ENCODE assay signal across 10 cellular contexts in genomic region chr11:46362146-46363030, GRCh38. TPM values are rescaled to one million over a fixed set of nuclear protein-coding genes. Genes with fewer than 3 reads are reported as not detected.
DNase-seq lines count a peak whose midpoint lies in the region; ATAC-seq and TF ChIP-seq lines count a peak whose summit lies in the region.
"Had no signal": no experiment of that assay in that cellular context is flagged by ENCODE, and none has a peak within 500 bp of the region (broad histone marks: within the 10 kb centered on the region; RNA-seq: fewer than 3 reads in every experiment).

No MANE protein-coding gene starts in this region.

- H3K27ac Mint-ChIP-seq in brain = peak overlapping the region in 3 of 5 experiments; percentile 71 to 95 (median 89)

- peaks cover 67% of the 10 kb centered on the region for H3K4me1 Mint-ChIP-seq in activated T-cell treated with anti-CD3 and anti-CD28 coated beads, Interleukin-2, amount 50 U/mL, for 4 hours (ENCODE audit: low read depth)
- peaks cover 69% of the 10 kb centered on the region for H3K4me1 Mint-ChIP-seq in brain

- 95% methylated on average over 19 of the region's 20 CpGs for WGBS in mesodermal cell (ENCODE audit: insufficient coverage in 2 of 2), 2 experiments
- 61 to 79% methylated on average over 6 to 14 of the region's 20 CpGs for WGBS in upper lobe of left lung, 2 donors

- H3K9me3 Mint-ChIP-seq in activated T-cell treated with anti-CD3 and anti-CD28 coated beads, Interleukin-2, amount 50 U/mL, for 4 hours = no peaks in the 10 kb centered on the region
- no peaks in the 10 kb centered on the region for H3K9me3 Mint-ChIP-seq in brain

- peak overlapping the region; percentile 86 for H3K27ac ChIP-seq in mesodermal cell (ENCODE audit: low read depth, low read length, severe bottlenecking)
- H3K27ac ChIP-seq in upper lobe of left lung = peak overlapping the region; percentile 67 to 91 (median 83)

- DNase-seq in activated T-cell treated with anti-CD3 and anti-CD28 coated beads, Interleukin-2, amount 50 U/mL, for 4 hours = no peak
- DNase-seq in activated T-cell treated with anti-CD3 and anti-CD28 coated beads for 4 hours (no peak), upper lobe of left lung (peak in 1 of 2 donors; percentile 66), DMS 273 (lab: John Stamatoyannopoulos, UW; ENCODE audit: unreplicated experiment) (no peak), GM03348 (ENCODE audit: low spot score) (no peak), GM13977 (ENCODE audit: low spot score) (no peak)
- DNase-seq: activated CD8-positive, alpha-beta memory T cell treated with anti-CD3 and anti-CD28 coated beads, Interleukin-2, amount 50 U/mL, for 4 hours; NCI-H187 had no signal

- no peak for TF ChIP-seq EP300 in upper lobe of left lung (IDR thresholded peaks at IDR 0.05)

- ATAC-seq in activated T-cell treated with anti-CD3 and anti-CD28 coated beads, Interleukin-2, amount 50 U/mL, for 4 hours = no peak
- ATAC-seq in upper lobe of left lung (ENCODE audit: low FRiP score in 2 of 2) = no peak

- H3K36me3 ChIP-seq in mesodermal cell (ENCODE audit: control insufficient read depth, insufficient read depth, low read length) = peaks cover 12% of the 10 kb centered on the region
- H3K36me3 ChIP-seq in upper lobe of left lung = peaks cover 0 to 8% (median 2%) of the 10 kb centered on the region in 4 donors

- peak overlapping the region; percentile 61 for H3K4me3 Mint-ChIP-seq in activated T-cell treated with anti-CD3 and anti-CD28 coated beads, Interleukin-2, amount 50 U/mL, for 4 hours
- H3K4me3 Mint-ChIP-seq in brain = peak overlapping the region in 3 of 5 experiments; percentile 10 to 67 (median 48)

- no peak for TF ChIP-seq POLR2A in upper lobe of left lung (IDR thresholded peaks at IDR 0.05)

- H3K36me3 Mint-ChIP-seq in activated T-cell treated with anti-CD3 and anti-CD28 coated beads, Interleukin-2, amount 50 U/mL, for 4 hours (ENCODE audit: insufficient read depth) = peaks cover 2% of the 10 kb centered on the region
- no peaks in the 10 kb centered on the region for H3K36me3 Mint-ChIP-seq in brain

- H3K9me3 ChIP-seq in mesodermal cell (ENCODE audit: control insufficient read depth, low read length) = no peaks in the 10 kb centered on the region
- no peaks in the 10 kb centered on the region for H3K9me3 ChIP-seq in upper lobe of left lung

- H3K4me3 ChIP-seq in mesodermal cell (ENCODE audit: extremely low read depth, insufficient read depth, low read length, poor library complexity, severe bottlenecking) = no peak overlapping the region
- H3K4me3 ChIP-seq in upper lobe of left lung = peak overlapping the region in 3 of 4 donors; percentile 6 to 43 (median 31)

- TF ChIP-seq CTCF in brain (conservative IDR thresholded peaks at IDR 0.05) (no peak), upper lobe of left lung (IDR thresholded peaks at IDR 0.05) (no peak), GM13977 (IDR thresholded peaks at IDR 0.05; ENCODE audit: extremely low read depth, insufficient read depth, missing control alignments) (no peak)

- no peaks in the 10 kb centered on the region for H3K27me3 ChIP-seq in upper lobe of left lung

- H3K27me3 Mint-ChIP-seq in activated T-cell treated with anti-CD3 and anti-CD28 coated beads, Interleukin-2, amount 50 U/mL, for 4 hours (ENCODE audit: low read depth) = no peaks in the 10 kb centered on the region
- H3K27me3 Mint-ChIP-seq in brain = no peaks in the 10 kb centered on the region

- H3K4me1 ChIP-seq in mesodermal cell (ENCODE audit: control insufficient read depth, insufficient read depth, low read length, poor library complexity, severe bottlenecking) = peaks cover 34% of the 10 kb centered on the region
- H3K4me1 ChIP-seq in upper lobe of left lung = peaks cover 39 to 74% (median 54%) of the 10 kb centered on the region in 4 donors

- in situ Hi-C loops in GM13977 (cut with MboI; ENCODE audit: low pct_unique_long_range_greater_than_20kb, low sequenced_read_pairs, unreplicated experiment) = no loop called here

RNA-seq across cellular contexts. Expression of gene DGKZ, which starts 15.1 kb away (rescaled TPM):
- 100 to 1,000 TPM; 112 to 122 (median 118) TPM for total RNA-seq in activated T-cell treated with anti-CD3 and anti-CD28 coated beads, Interleukin-2, amount 50 U/mL, for 4 hours
- 98.9 TPM for polyA plus RNA-seq in brain (ENCODE audit: insufficient read depth, low read depth, low replicate concordance)
- polyA plus RNA-seq in mesodermal cell (2013, experiment 1 of 2) = 58.8 TPM
- polyA plus RNA-seq in mesodermal cell (2013, experiment 2 of 2) = 45.7 TPM
- 100 to 1,000 TPM in 2 of 6 donors, 10 to 100 TPM in 4; 55.1 to 145 (median 65.5) TPM for total RNA-seq in upper lobe of left lung

RNA-seq across cellular contexts. Expression of gene MDK, which starts 19.1 kb away (rescaled TPM):
- 1 to 10 TPM; 2.1 to 3.0 (median 2.9) TPM for total RNA-seq in activated T-cell treated with anti-CD3 and anti-CD28 coated beads, Interleukin-2, amount 50 U/mL, for 4 hours
- 391 TPM for polyA plus RNA-seq in brain (ENCODE audit: insufficient read depth, low read depth, low replicate concordance)
- polyA plus RNA-seq in mesodermal cell (2013, experiment 1 of 2) = 1,793 TPM
- 1,702 TPM for polyA plus RNA-seq in mesodermal cell (2013, experiment 2 of 2)
- total RNA-seq in upper lobe of left lung = 10 to 100 TPM in 5 of 6 donors, not detected in 1; 14.3 to 44.8 (median 34.1) TPM

RNA-seq across cellular contexts. Expression of gene CHRM4, which starts 29.2 kb away (rescaled TPM):
- total RNA-seq in activated T-cell treated with anti-CD3 and anti-CD28 coated beads, Interleukin-2, amount 50 U/mL, for 4 hours = under 1 TPM; 0.13 to 0.52 (median 0.25) TPM
- polyA plus RNA-seq in brain (ENCODE audit: insufficient read depth, low read depth, low replicate concordance) = 17.8 TPM
- polyA plus RNA-seq in mesodermal cell (2013, experiment 1 of 2) = not detected
- polyA plus RNA-seq in mesodermal cell (2013, experiment 2 of 2) = 0.56 TPM
- total RNA-seq in upper lobe of left lung = 1 to 10 TPM in 1 of 6 donors, under 1 TPM in 3, not detected in 2; 0.34 to 1.4 (median 0.53) TPM
